ENCODE assay signal across 8 cellular contexts in the genomic region with DNA sequence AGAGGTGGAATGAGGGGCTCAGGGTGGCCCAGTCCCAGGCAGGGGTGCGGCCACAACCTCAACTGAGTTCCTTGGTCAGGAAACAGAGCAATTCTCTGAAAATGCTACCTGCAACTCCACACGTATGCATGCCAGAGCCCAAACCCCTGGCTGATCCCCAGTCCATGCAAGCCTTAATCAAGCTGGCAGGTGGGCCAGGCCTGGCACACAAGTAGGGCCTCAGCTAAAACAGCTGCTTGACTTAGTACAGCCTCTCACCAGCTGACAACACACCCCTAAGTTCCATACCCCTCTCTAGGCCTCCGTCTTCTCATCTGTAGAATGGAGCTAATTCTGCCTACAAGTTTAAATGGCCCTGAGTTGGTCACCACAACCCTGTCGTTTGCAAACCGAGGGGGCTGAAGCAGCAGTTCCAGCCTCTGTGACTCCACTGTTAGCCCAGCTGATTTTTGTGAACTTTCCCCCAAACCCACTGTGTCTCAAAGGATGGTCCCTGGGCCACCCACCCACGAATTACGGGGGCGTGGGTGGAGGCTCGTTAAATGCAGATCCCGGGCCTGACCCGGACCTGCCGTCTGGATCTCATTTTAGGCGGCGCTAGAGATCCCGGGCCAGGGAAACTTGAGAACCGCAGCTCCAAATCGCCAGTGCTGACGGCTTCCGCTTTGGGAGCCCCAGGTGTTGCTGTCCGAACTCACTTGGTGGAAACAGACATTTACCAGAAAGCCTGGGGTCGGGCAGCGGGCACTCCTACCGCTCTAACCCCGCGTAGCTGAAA. TPM values are rescaled to one million over a fixed set of nuclear protein-coding genes. Genes with fewer than 3 reads are reported as not detected.
DNase-seq lines count a peak whose midpoint lies in the region; ATAC-seq, FAIRE-seq and TF ChIP-seq lines count a peak whose summit lies in the region.

No MANE protein-coding gene starts in this region.

- H4K20me1 ChIP-seq in BLaER1 = no peaks in the 10 kb centered on the region

- H3K4me3 ChIP-seq in BLaER1 = peak overlapping the region; percentile 1; the same call in 1 of the 2 replicates
- peak overlapping the region; percentile 43 for H3K4me3 ChIP-seq in bronchial epithelial cell (ENCODE audit: low read depth, low read length)
- peak overlapping the region; percentile 74 to 80 (median 77) for H3K4me3 ChIP-seq in skeletal muscle tissue (ENCODE audit: low read length in 3 of 3)

- ATAC-seq in GM19035 (IDR thresholded peaks at IDR 0.05; ENCODE audit: unreplicated experiment) = peak; percentile 25

- H3K36me3 ChIP-seq in BLaER1 (no peaks in the 10 kb centered on the region), bronchial epithelial cell (ENCODE audit: control insufficient read depth, insufficient read depth, low read length) (no peaks in the 10 kb centered on the region), skeletal muscle tissue (ENCODE audit: control insufficient read depth in 3 of 3, insufficient read depth in 3 of 3, low read length in 3 of 3) (no peaks in the 10 kb centered on the region)

- H3K27me3 ChIP-seq in BLaER1 (peaks cover 40% of the 10 kb centered on the region), bronchial epithelial cell (ENCODE audit: control insufficient read depth, insufficient read depth, low read length) (peaks cover 11% of the 10 kb centered on the region), skeletal muscle tissue (ENCODE audit: control insufficient read depth in 3 of 3, insufficient read depth in 3 of 3, low read length in 3 of 3) (peaks cover 0 to 10% (median 8%) of the 10 kb centered on the region in 3 donors)

- H3K9ac ChIP-seq in BLaER1 = no peak overlapping the region
- peak overlapping the region; percentile 79 to 89 (median 88) for H3K9ac ChIP-seq in skeletal muscle tissue (ENCODE audit: low read depth in 1 of 3, low read length in 3 of 3)

- no peak for FAIRE-seq in bronchial epithelial cell (lab: Jason Lieb, UNC)

- peaks cover 9% of the 10 kb centered on the region for H3K4me1 ChIP-seq in BLaER1
- H3K4me1 ChIP-seq in skeletal muscle tissue (ENCODE audit: control insufficient read depth in 3 of 3, insufficient read depth in 3 of 3, low read length in 3 of 3) = peaks cover 11 to 14% (median 13%) of the 10 kb centered on the region in 3 donors

- DNase-seq in LoVo (ENCODE audit: low spot score) (peak; percentile 52), bronchial epithelial cell (ENCODE audit: low read depth) (peak; percentile 16), inferior parietal cortex (ENCODE audit: extremely low spot score) (peak; percentile 39), GM19240 (ENCODE audit: insufficient read length, low spot score) (no peak)
- no peak for DNase-seq in stimulated activated CD4-positive, alpha-beta T cell treated with anti-CD3 and anti-CD28 coated beads, Interleukin-12 subunit alpha, Interleukin-12 subunit beta, amount 100 ng/mL, for 4 hours

- TF ChIP-seq CTCF in bronchial epithelial cell (IDR thresholded peaks at IDR 0.05; ENCODE audit: insufficient read depth, low read length, severe bottlenecking) = peak; percentile 48

- H3K27ac ChIP-seq in BLaER1 (no peak overlapping the region), skeletal muscle tissue (ENCODE audit: low read depth, low read length) (peak overlapping the region; percentile 65)

- 0 out of 2 replicates have a peak overlapping the region, but pooled peaks have one; percentile 6 for H3K4me2 ChIP-seq in BLaER1

- H3K9me3 ChIP-seq in BLaER1 (peaks cover 22% of the 10 kb centered on the region), skeletal muscle tissue (ENCODE audit: control insufficient read depth in 3 of 3, low read length in 3 of 3) (no peaks in the 10 kb centered on the region)

RNA-seq across cellular contexts. Expression of a gene that starts 0.9 kb away (rescaled TPM):
- total RNA-seq in bronchial epithelial cell (under 0.01 and 0.13 TPM in 2 replicates), skeletal muscle tissue (0.52 TPM)

RNA-seq across cellular contexts. Expression of a gene that starts 1.1 kb away (rescaled TPM):
- total RNA-seq in bronchial epithelial cell (not detected in 2 replicates), skeletal muscle tissue (1.6 TPM)

RNA-seq across cellular contexts. Expression of a gene that starts 36.7 kb away (rescaled TPM):
- total RNA-seq in bronchial epithelial cell (16.8 and 18.9 TPM in 2 replicates), skeletal muscle tissue (20.9 TPM)

RNA-seq across cellular contexts. Expression of a gene that starts 46.4 kb away (rescaled TPM):
- total RNA-seq in bronchial epithelial cell (23.7 and 32.5 TPM in 2 replicates), skeletal muscle tissue (45.9 TPM)

Comparison
In these comparisons a context has a peak if more than half of its experiments do, and no peak if none do; other contexts are left out.
1. H3K4me3 ChIP-seq: peak in every context shown above with its lines; median percentile 77 in skeletal muscle tissue; 43 in bronchial epithelial cell; 1 in BLaER1.
2. DNase-seq: peak in LoVo (single experiment), bronchial epithelial cell (single experiment) and inferior parietal cortex (single experiment); none in GM19240 (single experiment) and stimulated activated CD4-positive, alpha-beta T cell treated with anti-CD3 and anti-CD28 coated beads, Interleukin-12 subunit alpha, Interleukin-12 subunit beta, amount 100 ng/mL, for 4 hours (single experiment).